ENCODE assay signal across 1 cellular context in genomic region chr4:32148120-32148666, GRCh38.
A peak's percentile ranks its signal among the peaks of the same experiment; 100 is the strongest.
TF ChIP-seq lines count a peak whose summit lies in the region.

No MANE protein-coding gene starts in this region.

TF ChIP-seq in K562, 482 proteins besides CTCF, POLR2A, EP300 and RAD21 (continued from another document):
- no peak for TF ChIP-seq ZNF395 (CRISPR knock-in tag; IDR thresholded peaks at IDR 0.05)
- TF ChIP-seq C11orf30 (IDR thresholded peaks at IDR 0.05; ENCODE audit: low read depth) = peak; percentile 24; the same call in 1 of the 2 replicates
- TF ChIP-seq GMEB1 (CRISPR knock-in tag; IDR thresholded peaks at IDR 0.05) = no peak
- TF ChIP-seq MAFF (IDR thresholded peaks at IDR 0.05; ENCODE audit: low read length) = peak; percentile 38; the same call in 1 of the 2 replicates
- TF ChIP-seq ZNF76 (CRISPR knock-in tag; IDR thresholded peaks at IDR 0.05; ENCODE audit: borderline replicate concordance) = no peak
- TF ChIP-seq HNRNPUL1 (IDR thresholded peaks at IDR 0.05; ENCODE audit: low read length) = no peak
- peak; percentile 40; the same call in 1 of the 2 replicates for TF ChIP-seq MAFK (IDR thresholded peaks at IDR 0.05; ENCODE audit: low read length)
- TF ChIP-seq ZNF316 (IDR thresholded peaks at IDR 0.05) = peak; percentile 58
- TF ChIP-seq TCF7L2 (IDR thresholded peaks at IDR 0.05; ENCODE audit: low read depth, low read length) = no peak
- TF ChIP-seq NFE2L1 (tag; IDR thresholded peaks at IDR 0.05; ENCODE audit: borderline replicate concordance, low read depth) = peak; percentile 59; the same call in 1 of the 2 replicates
- no peak for TF ChIP-seq ARID2 (IDR thresholded peaks at IDR 0.05)
- TF ChIP-seq JUN (IDR thresholded peaks at IDR 0.05; ENCODE audit: borderline replicate concordance, low read depth, low read length) = no peak
- TF ChIP-seq JUN (CRISPR knock-in tag; IDR thresholded peaks at IDR 0.05; ENCODE audit: borderline replicate concordance) = no peak
